Comparison of ENCODE assay signal across 1 cellular context in genomic region chr14:35965425-35965824, GRCh38.
TF ChIP-seq lines count a peak whose summit lies in the region.

No MANE protein-coding gene starts in this region.

TF ChIP-seq in GM23338, 12 proteins besides CTCF, POLR2A, EP300 and RAD21 (continued from another document):
- TF ChIP-seq ZNF462 (CRISPR knock-in tag; IDR thresholded peaks at IDR 0.05) (no peak), ZNF331 (CRISPR knock-in tag; IDR thresholded peaks at IDR 0.05; ENCODE audit: low read depth) (no peak), EZH2 (IDR thresholded peaks at IDR 0.05; ENCODE audit: low read depth, unreplicated experiment) (no peak), STAT1 (IDR thresholded peaks at IDR 0.05; ENCODE audit: unreplicated experiment) (no peak), ETS1 (IDR thresholded peaks at IDR 0.05) (no peak), REST (IDR thresholded peaks at IDR 0.05; ENCODE audit: unreplicated experiment) (no peak)
